ENCODE assay signal across 11 cellular contexts in genomic region chr19:41341669-41342490, GRCh38. TPM values are rescaled to one million over a fixed set of nuclear protein-coding genes. Genes with fewer than 3 reads are reported as not detected.
A peak's percentile ranks its signal among the peaks of the same experiment; 100 is the strongest.
DNase-seq lines count a peak whose midpoint lies in the region; ATAC-seq, FAIRE-seq and TF ChIP-seq lines count a peak whose summit lies in the region.
"Had no signal": no experiment of that assay in that cellular context is flagged by ENCODE, and none has a peak within 500 bp of the region (broad histone marks: within the 10 kb centered on the region; RNA-seq: fewer than 3 reads in every experiment).

No MANE protein-coding gene starts in this region.

- no peaks in the 10 kb centered on the region for H3K27me3 ChIP-seq in BLaER1 treated with 17β-estradiol and CSF1 and Interleukin-3, amounts not matched to agents 10 nM and 100 nM
- no peaks in the 10 kb centered on the region for H3K27me3 ChIP-seq in HepG2 (ENCODE audit: control insufficient read depth in 1 of 2, insufficient read depth in 2 of 2, low read length in 2 of 2)

- 95% methylated on average over 18 of the region's 20 CpGs for WGBS in HepG2 (ENCODE audit: low lambda C conversion rate)

- POLR2A ChIA-PET in HepG2 (lab: Yijun Ruan, JAX), result interaction anchor here (0.7 to 1.2 kb wide), 2 partner anchors 18 to 19 kb away, joined by 3 read pairs; no protein-coding TSS in a partner anchor

- H3K27ac ChIP-seq in BLaER1 treated with 17β-estradiol and CSF1 and Interleukin-3, amounts not matched to agents 10 nM and 100 nM, result peak overlapping the region in 8 of 11 experiments; percentile 37 to 70 (median 54); a peak in 14 of 22 replicates
- no peak overlapping the region for H3K27ac ChIP-seq in HepG2 (ENCODE audit: extremely low read length, insufficient read depth, low read length)

- peak overlapping the region; percentile 56 to 96 (median 84) for H3K4me2 ChIP-seq in BLaER1 treated with 17β-estradiol and CSF1 and Interleukin-3, amounts not matched to agents 10 nM and 100 nM
- H3K4me2 ChIP-seq in HepG2 (ENCODE audit: low read depth, low read length), result no peak overlapping the region

- in situ Hi-C loops in HepG2 (cut with HindIII; ENCODE audit: extremely low pct_ligation_motif_present, low pct_unique_long_range_greater_than_20kb), result no loop called here

- DNase-seq in DMS53 treated with DMSO at 0.1 percent for 48 hours (lab: John Stamatoyannopoulos, UW; ENCODE audit: unreplicated experiment), result peak; percentile 34
- DNase-seq in T-helper 2 cell treated with Interferon-gamma antibody and Interleukin-4, amounts not matched to agents 5 μg/mL and 100 μg/mL, for 36 hours (ENCODE audit: low spot score), result no peak
- DNase-seq in HepG2 (ENCODE audit: low spot score), result no peak
- no peak for DNase-seq in dedifferentiated amniotic fluid mesenchymal stem cell (ENCODE audit: extremely low spot score)
- no peak for DNase-seq in effector CD4-positive, alpha-beta T cell
- no peak for DNase-seq in epidermal melanocyte (ENCODE audit: insufficient read length, low spot score)
- DNase-seq: HCEC 1CT, head of caudate nucleus, NCI-H1930 had no signal

- H3K27ac Mint-ChIP-seq in T-helper 2 cell treated with Interferon-gamma antibody and Interleukin-4, amounts not matched to agents 5 μg/mL and 100 μg/mL, for 36 hours, result no peak overlapping the region

- no TSS peak for BruUV-seq in HepG2 (replicated peaks; lab: Mats Ljungman, UMichigan)

- H3K4me1 ChIP-seq in BLaER1 treated with 17β-estradiol and CSF1 and Interleukin-3, amounts not matched to agents 10 nM and 100 nM, result peaks cover 42 to 100% (median 77%) of the 10 kb centered on the region in 10 experiments
- H3K4me1 ChIP-seq in HepG2 (ENCODE audit: insufficient read depth, low read length), result no peaks in the 10 kb centered on the region

- intact Hi-C loops in HepG2 (cut with micrococcal nuclease; ENCODE audit: unreplicated experiment), result loop anchor here (1.0 kb wide), 1 partner anchor 10 kb away; no protein-coding TSS in a partner anchor

- peaks cover 4 to 100% (median 52%) of the 10 kb centered on the region in 11 experiments; a peak in 19 of 22 replicates for H4K20me1 ChIP-seq in BLaER1 treated with 17β-estradiol and CSF1 and Interleukin-3, amounts not matched to agents 10 nM and 100 nM
- no peaks in the 10 kb centered on the region for H4K20me1 ChIP-seq in HepG2 (ENCODE audit: insufficient read depth, low read length)

- H3K4me3 ChIP-seq in BLaER1 treated with 17β-estradiol and CSF1 and Interleukin-3, amounts not matched to agents 10 nM and 100 nM, result peak overlapping the region in 6 of 10 experiments; percentile 21 to 49 (median 39); a peak in 7 of 20 replicates
- no peak overlapping the region for H3K4me3 ChIP-seq in HepG2 (replicated peaks in 1 of 3; ENCODE audit: insufficient read depth in 1 of 3, low read depth in 2 of 3, low read length in 3 of 3)

- peak; percentile 41 for TF ChIP-seq CTCF in HepG2 (CRISPR knock-in tag; IDR thresholded peaks at IDR 0.05)

- no peak overlapping the region for H2AFZ ChIP-seq in HepG2 (ENCODE audit: low read length)

- ATAC-seq in HepG2, result no peak; the same call in 1 of the 3 replicates
- ATAC-seq in GM18907 (IDR thresholded peaks at IDR 0.05; ENCODE audit: unreplicated experiment), result no peak

- no peak for TF ChIP-seq POLR2A in HepG2 (IDR thresholded peaks at IDR 0.05; ENCODE audit: insufficient read depth in 1 of 2, low read depth in 2 of 2, low read length in 2 of 2)

- TF ChIP-seq RAD21 in HepG2 (CRISPR knock-in tag; IDR thresholded peaks at IDR 0.05), result no peak

- H3K4me1 Mint-ChIP-seq in T-helper 2 cell treated with Interferon-gamma antibody and Interleukin-4, amounts not matched to agents 5 μg/mL and 100 μg/mL, for 36 hours (ENCODE audit: low read depth), result peaks cover 25% of the 10 kb centered on the region

- peaks cover 91 to 99% (median 97%) of the 10 kb centered on the region in 11 experiments for H3K36me3 ChIP-seq in BLaER1 treated with 17β-estradiol and CSF1 and Interleukin-3, amounts not matched to agents 10 nM and 100 nM
- H3K36me3 ChIP-seq in HepG2 (replicated peaks in 1 of 2; ENCODE audit: control insufficient read depth in 1 of 2, insufficient read depth in 2 of 2, low read length in 2 of 2), result peaks cover 14 to 47% of the 10 kb centered on the region in 2 experiments

- peak overlapping the region in 7 of 11 experiments; percentile 30 to 63 (median 58); a peak in 13 of 22 replicates for H3K9ac ChIP-seq in BLaER1 treated with 17β-estradiol and CSF1 and Interleukin-3, amounts not matched to agents 10 nM and 100 nM
- H3K9ac ChIP-seq in HepG2 (ENCODE audit: insufficient read depth, low read depth, low read length), result no peak overlapping the region

- H3K9me3 Mint-ChIP-seq in T-helper 2 cell treated with Interferon-gamma antibody and Interleukin-4, amounts not matched to agents 5 μg/mL and 100 μg/mL, for 36 hours, result no peaks in the 10 kb centered on the region

- peaks cover 59% of the 10 kb centered on the region for H3K36me3 Mint-ChIP-seq in T-helper 2 cell treated with Interferon-gamma antibody and Interleukin-4, amounts not matched to agents 5 μg/mL and 100 μg/mL, for 36 hours (ENCODE audit: low read depth)

- no peak for FAIRE-seq in HepG2 (lab: Jason Lieb, UNC)

- no peaks in the 10 kb centered on the region for H3K79me2 ChIP-seq in HepG2 (ENCODE audit: insufficient read depth, low read length)

- no peaks in the 10 kb centered on the region for H3K27me3 Mint-ChIP-seq in T-helper 2 cell treated with Interferon-gamma antibody and Interleukin-4, amounts not matched to agents 5 μg/mL and 100 μg/mL, for 36 hours (ENCODE audit: low read depth)

- CTCF ChIA-PET in HepG2 (lab: Yijun Ruan, JAX; ENCODE audit: low intra/inter-chr PET ratio, low total read pairs), result no interaction called here

- peak overlapping the region; percentile 4 for H3K4me3 Mint-ChIP-seq in T-helper 2 cell treated with Interferon-gamma antibody and Interleukin-4, amounts not matched to agents 5 μg/mL and 100 μg/mL, for 36 hours

- no peaks in the 10 kb centered on the region for H3K9me3 ChIP-seq in BLaER1 treated with 17β-estradiol and CSF1 and Interleukin-3, amounts not matched to agents 10 nM and 100 nM (replicated peaks in 1 of 11)
- H3K9me3 ChIP-seq in HepG2 (ENCODE audit: low read length), result no peaks in the 10 kb centered on the region

- TF ChIP-seq EP300 in HepG2 (IDR thresholded peaks at IDR 0.05; ENCODE audit: low read depth in 2 of 2, low read length in 2 of 2), result no peak
- no peak for TF ChIP-seq EP300 in HepG2 (CRISPR knock-in tag; IDR thresholded peaks at IDR 0.05; ENCODE audit: borderline replicate concordance)

RNA-seq across cellular contexts. Expression of gene TGFB1, which starts 11.8 kb away (rescaled TPM):
- 2.7 and 4.1 TPM in 2 replicates for total RNA-seq in HepG2 (2016; rRNA removed; fragmentation: Illumina TruSeq; extraction: Trizol)
- total RNA-seq in HepG2 (2016; cell fraction: cytosol; rRNA removed; fragmentation: Illumina TruSeq; extraction: Trizol; ENCODE audit: low read depth), result 6.2 and 9.0 TPM in 2 replicates
- 2.2 and 3.6 TPM in 2 replicates for total RNA-seq in HepG2 (2016; cell fraction: insoluble cytoplasmic fraction; rRNA removed; fragmentation: Illumina TruSeq; extraction: Trizol)
- 12.7 and 14.7 TPM in 2 replicates for total RNA-seq in HepG2 (2016; cell fraction: membrane; rRNA removed; fragmentation: Illumina TruSeq; extraction: Trizol)
- 3.0 and 7.5 TPM in 2 replicates for total RNA-seq in HepG2 (2016; cell fraction: nucleus; rRNA removed; fragmentation: Illumina TruSeq; extraction: Trizol)
- polyA plus RNA-seq in HepG2 (2011; rRNA removed), result 5.4 and 6.2 TPM in 2 replicates
- polyA plus RNA-seq in HepG2 (2011; cell fraction: cytosol; rRNA removed), result 4.9 and 6.6 TPM in 2 replicates
- 24.0 and 30.3 TPM in 2 replicates for polyA plus RNA-seq in HepG2 (2011; cell fraction: nucleus; rRNA removed)
- 27.5 and 39.6 TPM in 2 replicates for polyA plus RNA-seq in HepG2 (2012)
- polyA plus RNA-seq in HepG2 (2016; cell fraction: cytosol; fragmentation: Illumina TruSeq; extraction: Trizol; ENCODE audit: low read depth), result 35.9 and 36.5 TPM in 2 replicates
- 13.3 and 16.4 TPM in 2 replicates for polyA plus RNA-seq in HepG2 (2016; cell fraction: insoluble cytoplasmic fraction; fragmentation: Illumina TruSeq; extraction: Trizol; ENCODE audit: low read depth)
- polyA plus RNA-seq in HepG2 (2016; cell fraction: membrane; fragmentation: Illumina TruSeq; extraction: Trizol; ENCODE audit: low read depth), result 49.5 and 52.5 TPM in 2 replicates
- 30.3 and 32.9 TPM in 2 replicates for polyA plus RNA-seq in HepG2 (2016; cell fraction: nucleus; fragmentation: Illumina TruSeq; extraction: Trizol; ENCODE audit: insufficient read depth, low read depth)
- polyA minus RNA-seq in HepG2 (2011; rRNA and poly(A)+ RNA removed; ENCODE audit: low replicate concordance), result 5.5 and 10.7 TPM in 2 replicates
- 17.6 and 20.2 TPM in 2 replicates for polyA minus RNA-seq in HepG2 (2011; cell fraction: cytosol; rRNA and poly(A)+ RNA removed)
- 6.1 and 7.5 TPM in 2 replicates for polyA minus RNA-seq in HepG2 (2011; cell fraction: nucleus; rRNA and poly(A)+ RNA removed)

RNA-seq across cellular contexts. Expression of gene B9D2, which starts 22.1 kb away (rescaled TPM):
- 4.4 and 5.3 TPM in 2 replicates for total RNA-seq in HepG2 (2016; rRNA removed; fragmentation: Illumina TruSeq; extraction: Trizol)
- total RNA-seq in HepG2 (2016; cell fraction: cytosol; rRNA removed; fragmentation: Illumina TruSeq; extraction: Trizol; ENCODE audit: low read depth), result 1.6 and 2.5 TPM in 2 replicates
- total RNA-seq in HepG2 (2016; cell fraction: insoluble cytoplasmic fraction; rRNA removed; fragmentation: Illumina TruSeq; extraction: Trizol), result 4.5 and 4.8 TPM in 2 replicates
- total RNA-seq in HepG2 (2016; cell fraction: membrane; rRNA removed; fragmentation: Illumina TruSeq; extraction: Trizol), result 3.0 and 4.0 TPM in 2 replicates
- 2.3 and 2.6 TPM in 2 replicates for total RNA-seq in HepG2 (2016; cell fraction: nucleus; rRNA removed; fragmentation: Illumina TruSeq; extraction: Trizol)
- polyA plus RNA-seq in HepG2 (2011; rRNA removed), result 2.9 and 3.1 TPM in 2 replicates
- polyA plus RNA-seq in HepG2 (2011; cell fraction: cytosol; rRNA removed), result 2.1 and 3.5 TPM in 2 replicates
- 2.3 and 2.4 TPM in 2 replicates for polyA plus RNA-seq in HepG2 (2011; cell fraction: nucleus; rRNA removed)
- 1.1 and 1.5 TPM in 2 replicates for polyA plus RNA-seq in HepG2 (2012)
- 1.9 TPM in 2 replicates for polyA plus RNA-seq in HepG2 (2016; cell fraction: cytosol; fragmentation: Illumina TruSeq; extraction: Trizol; ENCODE audit: low read depth)
- 3.4 and 4.7 TPM in 2 replicates for polyA plus RNA-seq in HepG2 (2016; cell fraction: insoluble cytoplasmic fraction; fragmentation: Illumina TruSeq; extraction: Trizol; ENCODE audit: low read depth)
- polyA plus RNA-seq in HepG2 (2016; cell fraction: membrane; fragmentation: Illumina TruSeq; extraction: Trizol; ENCODE audit: low read depth), result 2.7 and 3.1 TPM in 2 replicates
- 3.4 and 5.8 TPM in 2 replicates for polyA plus RNA-seq in HepG2 (2016; cell fraction: nucleus; fragmentation: Illumina TruSeq; extraction: Trizol; ENCODE audit: insufficient read depth, low read depth)
- polyA minus RNA-seq in HepG2 (2011; rRNA and poly(A)+ RNA removed; ENCODE audit: low replicate concordance), result 2.0 and 4.3 TPM in 2 replicates
- polyA minus RNA-seq in HepG2 (2011; cell fraction: cytosol; rRNA and poly(A)+ RNA removed), result 1.2 and 1.5 TPM in 2 replicates
- polyA minus RNA-seq in HepG2 (2011; cell fraction: nucleus; rRNA and poly(A)+ RNA removed), result 0.90 and 2.5 TPM in 2 replicates

RNA-seq across cellular contexts. Expression of gene CCDC97, which starts 31.9 kb away (rescaled TPM):
- 7.1 and 7.3 TPM in 2 replicates for total RNA-seq in HepG2 (2016; rRNA removed; fragmentation: Illumina TruSeq; extraction: Trizol)
- total RNA-seq in HepG2 (2016; cell fraction: cytosol; rRNA removed; fragmentation: Illumina TruSeq; extraction: Trizol; ENCODE audit: low read depth), result 1.5 and 3.3 TPM in 2 replicates
- total RNA-seq in HepG2 (2016; cell fraction: insoluble cytoplasmic fraction; rRNA removed; fragmentation: Illumina TruSeq; extraction: Trizol), result 6.7 and 7.8 TPM in 2 replicates
- 4.3 and 5.8 TPM in 2 replicates for total RNA-seq in HepG2 (2016; cell fraction: membrane; rRNA removed; fragmentation: Illumina TruSeq; extraction: Trizol)
- 5.8 and 7.6 TPM in 2 replicates for total RNA-seq in HepG2 (2016; cell fraction: nucleus; rRNA removed; fragmentation: Illumina TruSeq; extraction: Trizol)
- polyA plus RNA-seq in HepG2 (2011; rRNA removed), result 6.2 and 7.2 TPM in 2 replicates
- polyA plus RNA-seq in HepG2 (2011; cell fraction: cytosol; rRNA removed), result 6.6 and 7.0 TPM in 2 replicates
- polyA plus RNA-seq in HepG2 (2011; cell fraction: nucleus; rRNA removed), result 10.5 and 12.4 TPM in 2 replicates
- polyA plus RNA-seq in HepG2 (2012), result 8.9 and 9.4 TPM in 2 replicates
- 1.4 and 1.9 TPM in 2 replicates for polyA plus RNA-seq in HepG2 (2016; cell fraction: cytosol; fragmentation: Illumina TruSeq; extraction: Trizol; ENCODE audit: low read depth)
- polyA plus RNA-seq in HepG2 (2016; cell fraction: insoluble cytoplasmic fraction; fragmentation: Illumina TruSeq; extraction: Trizol; ENCODE audit: low read depth), result 10.6 and 15.1 TPM in 2 replicates
- polyA plus RNA-seq in HepG2 (2016; cell fraction: membrane; fragmentation: Illumina TruSeq; extraction: Trizol; ENCODE audit: low read depth), result 4.3 and 5.1 TPM in 2 replicates
- polyA plus RNA-seq in HepG2 (2016; cell fraction: nucleus; fragmentation: Illumina TruSeq; extraction: Trizol; ENCODE audit: insufficient read depth, low read depth), result 16.5 and 17.3 TPM in 2 replicates
- polyA minus RNA-seq in HepG2 (2011; rRNA and poly(A)+ RNA removed; ENCODE audit: low replicate concordance), result 11.3 and 18.0 TPM in 2 replicates
- polyA minus RNA-seq in HepG2 (2011; cell fraction: cytosol; rRNA and poly(A)+ RNA removed), result 3.8 and 5.4 TPM in 2 replicates
- polyA minus RNA-seq in HepG2 (2011; cell fraction: nucleus; rRNA and poly(A)+ RNA removed), result 9.4 and 9.9 TPM in 2 replicates

RNA-seq across cellular contexts. Expression of gene TMEM91, which starts 34.5 kb away (rescaled TPM):
- total RNA-seq in HepG2 (2016; rRNA removed; fragmentation: Illumina TruSeq; extraction: Trizol), result 6.3 and 8.4 TPM in 2 replicates
- total RNA-seq in HepG2 (2016; cell fraction: cytosol; rRNA removed; fragmentation: Illumina TruSeq; extraction: Trizol; ENCODE audit: low read depth), result 4.9 and 6.5 TPM in 2 replicates
- 6.2 and 7.3 TPM in 2 replicates for total RNA-seq in HepG2 (2016; cell fraction: insoluble cytoplasmic fraction; rRNA removed; fragmentation: Illumina TruSeq; extraction: Trizol)
- total RNA-seq in HepG2 (2016; cell fraction: membrane; rRNA removed; fragmentation: Illumina TruSeq; extraction: Trizol), result 3.9 and 4.6 TPM in 2 replicates
- 3.4 and 6.0 TPM in 2 replicates for total RNA-seq in HepG2 (2016; cell fraction: nucleus; rRNA removed; fragmentation: Illumina TruSeq; extraction: Trizol)
- 10.3 and 11.2 TPM in 2 replicates for polyA plus RNA-seq in HepG2 (2011; rRNA removed)
- 8.3 and 10.4 TPM in 2 replicates for polyA plus RNA-seq in HepG2 (2011; cell fraction: cytosol; rRNA removed)
- polyA plus RNA-seq in HepG2 (2011; cell fraction: nucleus; rRNA removed), result 23.1 and 25.5 TPM in 2 replicates
- polyA plus RNA-seq in HepG2 (2012), result 7.9 and 10.2 TPM in 2 replicates
- polyA plus RNA-seq in HepG2 (2016; cell fraction: cytosol; fragmentation: Illumina TruSeq; extraction: Trizol; ENCODE audit: low read depth), result 4.9 and 5.8 TPM in 2 replicates
- 5.7 and 7.2 TPM in 2 replicates for polyA plus RNA-seq in HepG2 (2016; cell fraction: insoluble cytoplasmic fraction; fragmentation: Illumina TruSeq; extraction: Trizol; ENCODE audit: low read depth)
- polyA plus RNA-seq in HepG2 (2016; cell fraction: membrane; fragmentation: Illumina TruSeq; extraction: Trizol; ENCODE audit: low read depth), result 4.2 and 4.9 TPM in 2 replicates
- polyA plus RNA-seq in HepG2 (2016; cell fraction: nucleus; fragmentation: Illumina TruSeq; extraction: Trizol; ENCODE audit: insufficient read depth, low read depth), result 9.5 and 11.5 TPM in 2 replicates
- polyA minus RNA-seq in HepG2 (2011; rRNA and poly(A)+ RNA removed; ENCODE audit: low replicate concordance), result 2.0 and 33.3 TPM in 2 replicates
- 4.9 and 7.2 TPM in 2 replicates for polyA minus RNA-seq in HepG2 (2011; cell fraction: cytosol; rRNA and poly(A)+ RNA removed)
- 12.7 and 17.7 TPM in 2 replicates for polyA minus RNA-seq in HepG2 (2011; cell fraction: nucleus; rRNA and poly(A)+ RNA removed)

RNA-seq across cellular contexts. Expression of gene EXOSC5, which starts 55.3 kb away (rescaled TPM):
- 23.6 and 24.1 TPM in 2 replicates for total RNA-seq in HepG2 (2016; rRNA removed; fragmentation: Illumina TruSeq; extraction: Trizol)
- total RNA-seq in HepG2 (2016; cell fraction: cytosol; rRNA removed; fragmentation: Illumina TruSeq; extraction: Trizol; ENCODE audit: low read depth), result 7.1 TPM in 2 replicates
- total RNA-seq in HepG2 (2016; cell fraction: insoluble cytoplasmic fraction; rRNA removed; fragmentation: Illumina TruSeq; extraction: Trizol), result 22.9 and 25.3 TPM in 2 replicates
- 5.9 and 7.1 TPM in 2 replicates for total RNA-seq in HepG2 (2016; cell fraction: membrane; rRNA removed; fragmentation: Illumina TruSeq; extraction: Trizol)
- total RNA-seq in HepG2 (2016; cell fraction: nucleus; rRNA removed; fragmentation: Illumina TruSeq; extraction: Trizol), result 11.1 and 12.5 TPM in 2 replicates
- polyA plus RNA-seq in HepG2 (2011; rRNA removed), result 26.5 and 31.5 TPM in 2 replicates
- polyA plus RNA-seq in HepG2 (2011; cell fraction: cytosol; rRNA removed), result 28.1 and 37.8 TPM in 2 replicates
- 19.3 and 20.0 TPM in 2 replicates for polyA plus RNA-seq in HepG2 (2011; cell fraction: nucleus; rRNA removed)
- 19.0 and 33.9 TPM in 2 replicates for polyA plus RNA-seq in HepG2 (2012)
- polyA plus RNA-seq in HepG2 (2016; cell fraction: cytosol; fragmentation: Illumina TruSeq; extraction: Trizol; ENCODE audit: low read depth), result 4.5 and 5.0 TPM in 2 replicates
- 23.1 and 25.5 TPM in 2 replicates for polyA plus RNA-seq in HepG2 (2016; cell fraction: insoluble cytoplasmic fraction; fragmentation: Illumina TruSeq; extraction: Trizol; ENCODE audit: low read depth)
- 3.8 and 5.4 TPM in 2 replicates for polyA plus RNA-seq in HepG2 (2016; cell fraction: membrane; fragmentation: Illumina TruSeq; extraction: Trizol; ENCODE audit: low read depth)
- polyA plus RNA-seq in HepG2 (2016; cell fraction: nucleus; fragmentation: Illumina TruSeq; extraction: Trizol; ENCODE audit: insufficient read depth, low read depth), result 17.4 and 17.8 TPM in 2 replicates
- polyA minus RNA-seq in HepG2 (2011; rRNA and poly(A)+ RNA removed; ENCODE audit: low replicate concordance), result 18.9 and 21.9 TPM in 2 replicates
- 11.7 and 13.1 TPM in 2 replicates for polyA minus RNA-seq in HepG2 (2011; cell fraction: cytosol; rRNA and poly(A)+ RNA removed)
- 7.5 and 9.0 TPM in 2 replicates for polyA minus RNA-seq in HepG2 (2011; cell fraction: nucleus; rRNA and poly(A)+ RNA removed)

Comparison
In these comparisons a context has a peak if more than half of its experiments do, and no peak if none do; other contexts are left out.
1. H3K4me3 ChIP-seq: peak in BLaER1 treated with 17β-estradiol and CSF1 and Interleukin-3, amounts not matched to agents 10 nM and 100 nM (6 of 10); none in HepG2 (0 of 3).